In genomic region chr15:23616536-23616935, GRCh38 we compare ENCODE assay signal across 27 cellular contexts. TPM values are rescaled to one million over a fixed set of nuclear protein-coding genes. Genes with fewer than 3 reads are reported as not detected.
"Had no signal": no experiment of that assay in that cellular context is flagged by ENCODE, and none has a peak within 500 bp of the region (broad histone marks: within the 10 kb centered on the region; RNA-seq: fewer than 3 reads in every experiment).

No MANE protein-coding gene starts in this region.

- ATAC-seq: activated CD4-positive, CD25-positive, alpha-beta regulatory T cell treated with anti-CD3 and anti-CD28 coated beads, Interleukin-2, amount 50 U/mL, for 24 hours; activated CD8-positive, alpha-beta memory T cell treated with anti-CD3 and anti-CD28 coated beads, Interleukin-2, amount 10 ng/mL, durations not matched to agents 7 days and 5 days; body of pancreas; heart right ventricle; left lobe of liver; stimulated activated memory B cell treated with anti-CD40 and anti-IgM and Interleukin-4, amounts not matched to agents 10 μg/mL and 1 μg/mL and 100 μg/mL, for 72 hours had no signal

- DNase-seq: activated CD4-positive, alpha-beta memory T cell treated with anti-CD3 and anti-CD28 coated beads, Interleukin-2, amount 10 ng/mL, durations not matched to agents 7 days and 5 days; activated CD4-positive, alpha-beta T cell treated with anti-CD3 and anti-CD28 coated beads, Interleukin-2, amount 10 ng/mL, durations not matched to agents 24 days and 14 days; activated CD8-positive, alpha-beta memory T cell treated with anti-CD3 and anti-CD28 coated beads, Interleukin-2, amount 10 ng/mL, durations not matched to agents 7 days and 5 days; activated gamma-delta T cell; activated T-cell treated with anti-CD3 and anti-CD28 coated beads for 4 hours; anterior cingulate cortex; body of pancreas; effector CD4-positive, alpha-beta T cell; foreskin fibroblast; heart right ventricle; kidney; naive B cell; occipital lobe; sigmoid colon; stimulated activated CD4-positive, alpha-beta T cell treated with anti-CD3 and anti-CD28 coated beads, Interleukin-15, amount 100 ng/mL, for 24 hours; stomach; T-helper 2 cell had no signal

- H3K36me3 ChIP-seq: cardiac muscle cell, heart right ventricle, sigmoid colon, stomach, suprapubic skin, tibial nerve had no signal

- H3K9me3 ChIP-seq: body of pancreas, sigmoid colon, suprapubic skin had no signal

- H3K4me3 ChIP-seq: body of pancreas, cardiac muscle cell, heart right ventricle, lung, sigmoid colon, smooth muscle cell, stomach, suprapubic skin, tibial nerve had no signal

- H3K27me3 ChIP-seq: body of pancreas, cardiac muscle cell, heart right ventricle, sigmoid colon, stomach, suprapubic skin, tibial nerve had no signal

- H3K4me2 ChIP-seq: smooth muscle cell had no signal

- H3K4me1 ChIP-seq: body of pancreas, heart right ventricle, sigmoid colon, stomach, suprapubic skin, tibial nerve had no signal

- H3K27ac ChIP-seq: body of pancreas, cardiac muscle cell, heart right ventricle, sigmoid colon, stomach, suprapubic skin, tibial nerve, VCaP had no signal

RNA-seq across cellular contexts. Expression of gene MAGEL2, which starts 31.1 kb away (rescaled TPM):
- polyA plus RNA-seq: fibroblast of lung had no signal

RNA-seq across cellular contexts. Expression of gene MKRN3, which starts 51.1 kb away (rescaled TPM):
- polyA plus RNA-seq: cardiac muscle cell, smooth muscle cell had no signal
